9 cellular contexts compared by ENCODE assay signal in genomic region chr11:95337972-95338429, GRCh38.
A peak's percentile ranks its signal among the peaks of the same experiment; 100 is the strongest.
DNase-seq lines count a peak whose midpoint lies in the region; ATAC-seq and TF ChIP-seq lines count a peak whose summit lies in the region.
"Had no signal": no experiment of that assay in that cellular context is flagged by ENCODE, and none has a peak within 500 bp of the region (broad histone marks: within the 10 kb centered on the region; RNA-seq: fewer than 3 reads in every experiment).

No MANE protein-coding gene starts in this region.

- no peaks in the 10 kb centered on the region for H3K36me3 Mint-ChIP-seq in progenitor cell of endocrine pancreas (ENCODE audit: insufficient read depth)

- H3K9me3 Mint-ChIP-seq in progenitor cell of endocrine pancreas (ENCODE audit: low read depth), result no peaks in the 10 kb centered on the region
- H3K9me3 Mint-ChIP-seq: stimulated activated naive CD8-positive, alpha-beta T cell treated with anti-CD3 and anti-CD28 coated beads, Interleukin-15, Interleukin-2, amounts not matched to agents 100 ng/mL and 50 ng/mL, for 24 hours had no signal

- no peaks in the 10 kb centered on the region for H3K79me2 ChIP-seq in Loucy (ENCODE audit: insufficient read depth, low read length)

- H3K4me2 ChIP-seq in Loucy (ENCODE audit: low read depth, low read length, poor library complexity, severe bottlenecking), result no peak overlapping the region

- H3K4me1 ChIP-seq in Loucy (ENCODE audit: insufficient read depth, low read length, poor library complexity, severe bottlenecking) (peaks cover 21% of the 10 kb centered on the region), right atrium auricular region (peaks cover 0 to 27% of the 10 kb centered on the region in 2 donors)

- no peak overlapping the region for H3K9ac ChIP-seq in Loucy (ENCODE audit: low read depth, low read length, poor library complexity, severe bottlenecking)

- H3K27me3 ChIP-seq in Loucy (ENCODE audit: insufficient read depth, low read length, poor library complexity, severe bottlenecking), result no peaks in the 10 kb centered on the region
- H3K27me3 ChIP-seq in right atrium auricular region, result no peaks in the 10 kb centered on the region

- no peak overlapping the region for H3K4me3 ChIP-seq in Loucy (ENCODE audit: low read length, poor library complexity, severe bottlenecking)
- no peak overlapping the region for H3K4me3 ChIP-seq in right atrium auricular region

- no peaks in the 10 kb centered on the region for H3F3A ChIP-seq in Loucy (ENCODE audit: low read depth)

- ATAC-seq in GM21717 (IDR thresholded peaks at IDR 0.05; ENCODE audit: unreplicated experiment) (peak; percentile 14), HG03469 (IDR thresholded peaks at IDR 0.05; ENCODE audit: unreplicated experiment) (no peak)

- no peak overlapping the region for H3K27ac Mint-ChIP-seq in progenitor cell of endocrine pancreas
- H3K27ac Mint-ChIP-seq: stimulated activated naive CD8-positive, alpha-beta T cell treated with anti-CD3 and anti-CD28 coated beads, Interleukin-15, Interleukin-2, amounts not matched to agents 100 ng/mL and 50 ng/mL, for 24 hours had no signal

- H3K4me1 Mint-ChIP-seq in progenitor cell of endocrine pancreas (ENCODE audit: low read depth), result peaks cover 1% of the 10 kb centered on the region

- H3K9me3 ChIP-seq in Loucy (ENCODE audit: insufficient read depth, low read depth, low read length) (no peaks in the 10 kb centered on the region), right atrium auricular region (no peaks in the 10 kb centered on the region)

- peak overlapping the region; percentile 67 to 72 for H3K27ac ChIP-seq in right atrium auricular region

- H4K20me1 ChIP-seq in Loucy (ENCODE audit: insufficient read depth, low read length, poor library complexity, severe bottlenecking), result no peaks in the 10 kb centered on the region

- peak overlapping the region; percentile 78 for H2AFZ ChIP-seq in Loucy (ENCODE audit: low read length)

- TF ChIP-seq CTCF in Loucy (conservative IDR thresholded peaks at IDR 0.05; ENCODE audit: low read length) (no peak), right atrium auricular region (IDR thresholded peaks at IDR 0.05) (no peak), progenitor cell of endocrine pancreas (IDR thresholded peaks at IDR 0.05; ENCODE audit: unreplicated experiment) (no peak)

- no peak overlapping the region for H3K4me3 Mint-ChIP-seq in progenitor cell of endocrine pancreas (ENCODE audit: low read depth)
- H3K4me3 Mint-ChIP-seq: stimulated activated naive CD8-positive, alpha-beta T cell treated with anti-CD3 and anti-CD28 coated beads, Interleukin-15, Interleukin-2, amounts not matched to agents 100 ng/mL and 50 ng/mL, for 24 hours had no signal

- H3K36me3 ChIP-seq in Loucy (ENCODE audit: insufficient read depth, low read length) (no peaks in the 10 kb centered on the region), right atrium auricular region (no peaks in the 10 kb centered on the region)

- H3K9me2 ChIP-seq in Loucy (replicated peaks; ENCODE audit: low read depth, low read length), result no peaks in the 10 kb centered on the region

- H3K27me3 Mint-ChIP-seq in progenitor cell of endocrine pancreas, result no peaks in the 10 kb centered on the region
- H3K27me3 Mint-ChIP-seq: stimulated activated naive CD8-positive, alpha-beta T cell treated with anti-CD3 and anti-CD28 coated beads, Interleukin-15, Interleukin-2, amounts not matched to agents 100 ng/mL and 50 ng/mL, for 24 hours had no signal

- DNase-seq in right atrium auricular region (ENCODE audit: low spot score) (no peak), superior temporal gyrus (ENCODE audit: extremely low spot score) (peak; percentile 22), NCI-H146 treated with DMSO at 0.1 percent for 48 hours (lab: John Stamatoyannopoulos, UW; ENCODE audit: unreplicated experiment) (no peak), progenitor cell of endocrine pancreas (ENCODE audit: low spot score, unreplicated experiment) (no peak), ecto neural progenitor cell (ENCODE audit: low spot score) (no peak)
